In genomic region chr22:30260682-30261081, GRCh38 we compare ENCODE assay signal across 17 cellular contexts. TPM values are rescaled to one million over a fixed set of nuclear protein-coding genes. Genes with fewer than 3 reads are reported as not detected.
DNase-seq lines count a peak whose midpoint lies in the region; ATAC-seq lines count a peak whose summit lies in the region.
"Had no signal": no experiment of that assay in that cellular context is flagged by ENCODE, and none has a peak within 500 bp of the region (broad histone marks: within the 10 kb centered on the region; RNA-seq: fewer than 3 reads in every experiment).

No MANE protein-coding gene starts in this region.

- no peak overlapping the region for H3K4me3 Mint-ChIP-seq in T-helper 2 cell treated with Interferon-gamma antibody and Interleukin-4, amounts not matched to agents 5 μg/mL and 100 μg/mL, for 36 hours
- no peak overlapping the region for H3K4me3 Mint-ChIP-seq in stimulated activated naive CD8-positive, alpha-beta T cell treated with anti-CD3 and anti-CD28 coated beads, Interleukin-15, Interleukin-2, amounts not matched to agents 100 ng/mL and 50 ng/mL, for 24 hours
- no peak overlapping the region for H3K4me3 Mint-ChIP-seq in stimulated activated naive CD8-positive, alpha-beta T cell treated with anti-CD3 and anti-CD28 coated beads, Interleukin-15, amount 100 ng/mL, for 72 hours
- H3K4me3 Mint-ChIP-seq in activated T-helper 17 cell treated with anti-CD3 and anti-CD28 coated beads, Interleukin-2, amount 50 U/mL, for 72 hours, result no peak overlapping the region
- no peak overlapping the region for H3K4me3 Mint-ChIP-seq in stimulated activated effector memory CD8-positive, alpha-beta T cell treated with anti-CD3 and anti-CD28 coated beads, Interleukin-12 subunit alpha, Interleukin-12 subunit beta, amount 100 ng/mL, for 72 hours
- no peak overlapping the region for H3K4me3 Mint-ChIP-seq in T-helper 17 cell
- H3K4me3 Mint-ChIP-seq: CD4-positive, alpha-beta T cell; H9 had no signal

- H3K4me1 Mint-ChIP-seq in T-helper 2 cell treated with Interferon-gamma antibody and Interleukin-4, amounts not matched to agents 5 μg/mL and 100 μg/mL, for 36 hours (ENCODE audit: low read depth), result peaks cover 44% of the 10 kb centered on the region
- H3K4me1 Mint-ChIP-seq in stimulated activated naive CD8-positive, alpha-beta T cell treated with anti-CD3 and anti-CD28 coated beads, Interleukin-15, Interleukin-2, amounts not matched to agents 100 ng/mL and 50 ng/mL, for 24 hours (ENCODE audit: low read depth), result peaks cover 31% of the 10 kb centered on the region
- H3K4me1 Mint-ChIP-seq in stimulated activated naive CD8-positive, alpha-beta T cell treated with anti-CD3 and anti-CD28 coated beads, Interleukin-15, amount 100 ng/mL, for 72 hours, result peaks cover 75% of the 10 kb centered on the region
- H3K4me1 Mint-ChIP-seq in activated T-helper 17 cell treated with anti-CD3 and anti-CD28 coated beads, Interleukin-2, amount 50 U/mL, for 72 hours, result peaks cover 22% of the 10 kb centered on the region
- H3K4me1 Mint-ChIP-seq in stimulated activated effector memory CD8-positive, alpha-beta T cell treated with anti-CD3 and anti-CD28 coated beads, Interleukin-12 subunit alpha, Interleukin-12 subunit beta, amount 100 ng/mL, for 72 hours, result peaks cover 45% of the 10 kb centered on the region
- H3K4me1 Mint-ChIP-seq in T-helper 17 cell, result peaks cover 39% of the 10 kb centered on the region

- no peaks in the 10 kb centered on the region for H3K27me3 Mint-ChIP-seq in T-helper 2 cell treated with Interferon-gamma antibody and Interleukin-4, amounts not matched to agents 5 μg/mL and 100 μg/mL, for 36 hours (ENCODE audit: low read depth)
- H3K27me3 Mint-ChIP-seq in stimulated activated naive CD8-positive, alpha-beta T cell treated with anti-CD3 and anti-CD28 coated beads, Interleukin-15, Interleukin-2, amounts not matched to agents 100 ng/mL and 50 ng/mL, for 24 hours, result no peaks in the 10 kb centered on the region
- peaks cover 8% of the 10 kb centered on the region for H3K27me3 Mint-ChIP-seq in stimulated activated naive CD8-positive, alpha-beta T cell treated with anti-CD3 and anti-CD28 coated beads, Interleukin-15, amount 100 ng/mL, for 72 hours
- H3K27me3 Mint-ChIP-seq in activated T-helper 17 cell treated with anti-CD3 and anti-CD28 coated beads, Interleukin-2, amount 50 U/mL, for 72 hours, result no peaks in the 10 kb centered on the region
- H3K27me3 Mint-ChIP-seq in T-helper 17 cell, result no peaks in the 10 kb centered on the region
- H3K27me3 Mint-ChIP-seq: CD4-positive, alpha-beta T cell had no signal

- H3K9me3 ChIP-seq in T-helper 17 cell (ENCODE audit: control insufficient read depth, low read length, poor library complexity, severe bottlenecking), result no peaks in the 10 kb centered on the region
- H3K9me3 ChIP-seq: BLaER1 treated with 17β-estradiol and CSF1 and Interleukin-3, amounts not matched to agents 10 nM and 100 nM had no signal

- DNase-seq in T-helper 2 cell treated with Interferon-gamma antibody and Interleukin-4, amounts not matched to agents 5 μg/mL and 100 μg/mL, for 36 hours (ENCODE audit: low spot score), result no peak
- DNase-seq in T-helper 2 cell (no peak), T-helper 17 cell (no peak), dedifferentiated amniotic fluid mesenchymal stem cell (ENCODE audit: extremely low spot score) (no peak)
- no peak for DNase-seq in stimulated activated naive CD8-positive, alpha-beta T cell treated with anti-CD3 and anti-CD28 coated beads, Interleukin-15, amount 100 ng/mL, for 72 hours
- no peak for DNase-seq in stimulated activated effector memory CD8-positive, alpha-beta T cell treated with anti-CD3 and anti-CD28 coated beads, Interleukin-12 subunit alpha, Interleukin-12 subunit beta, amount 100 ng/mL, for 72 hours (ENCODE audit: low spot score in 2 of 2)
- DNase-seq: ACHN; Calu3; CD4-positive, alpha-beta T cell; DMS 273 treated with DMSO at 0.1 percent for 48 hours; GOT3; H9 had no signal

- peak overlapping the region; percentile 42 for H3K27ac Mint-ChIP-seq in T-helper 2 cell treated with Interferon-gamma antibody and Interleukin-4, amounts not matched to agents 5 μg/mL and 100 μg/mL, for 36 hours
- peak overlapping the region; percentile 61 for H3K27ac Mint-ChIP-seq in stimulated activated naive CD8-positive, alpha-beta T cell treated with anti-CD3 and anti-CD28 coated beads, Interleukin-15, Interleukin-2, amounts not matched to agents 100 ng/mL and 50 ng/mL, for 24 hours
- no peak overlapping the region for H3K27ac Mint-ChIP-seq in stimulated activated naive CD8-positive, alpha-beta T cell treated with anti-CD3 and anti-CD28 coated beads, Interleukin-15, amount 100 ng/mL, for 72 hours
- H3K27ac Mint-ChIP-seq in activated T-helper 17 cell treated with anti-CD3 and anti-CD28 coated beads, Interleukin-2, amount 50 U/mL, for 72 hours, result peak overlapping the region; percentile 2
- H3K27ac Mint-ChIP-seq in stimulated activated effector memory CD8-positive, alpha-beta T cell treated with anti-CD3 and anti-CD28 coated beads, Interleukin-12 subunit alpha, Interleukin-12 subunit beta, amount 100 ng/mL, for 72 hours, result peak overlapping the region; percentile 23
- no peak overlapping the region for H3K27ac Mint-ChIP-seq in T-helper 17 cell
- H3K27ac Mint-ChIP-seq: CD4-positive, alpha-beta T cell had no signal

- no peaks in the 10 kb centered on the region for H3K9me3 Mint-ChIP-seq in T-helper 2 cell treated with Interferon-gamma antibody and Interleukin-4, amounts not matched to agents 5 μg/mL and 100 μg/mL, for 36 hours
- no peaks in the 10 kb centered on the region for H3K9me3 Mint-ChIP-seq in stimulated activated naive CD8-positive, alpha-beta T cell treated with anti-CD3 and anti-CD28 coated beads, Interleukin-15, Interleukin-2, amounts not matched to agents 100 ng/mL and 50 ng/mL, for 24 hours
- no peaks in the 10 kb centered on the region for H3K9me3 Mint-ChIP-seq in stimulated activated naive CD8-positive, alpha-beta T cell treated with anti-CD3 and anti-CD28 coated beads, Interleukin-15, amount 100 ng/mL, for 72 hours
- no peaks in the 10 kb centered on the region for H3K9me3 Mint-ChIP-seq in activated T-helper 17 cell treated with anti-CD3 and anti-CD28 coated beads, Interleukin-2, amount 50 U/mL, for 72 hours
- H3K9me3 Mint-ChIP-seq in stimulated activated effector memory CD8-positive, alpha-beta T cell treated with anti-CD3 and anti-CD28 coated beads, Interleukin-12 subunit alpha, Interleukin-12 subunit beta, amount 100 ng/mL, for 72 hours, result no peaks in the 10 kb centered on the region
- H3K9me3 Mint-ChIP-seq: CD4-positive, alpha-beta T cell; H9 had no signal

- H3K36me3 Mint-ChIP-seq in T-helper 2 cell treated with Interferon-gamma antibody and Interleukin-4, amounts not matched to agents 5 μg/mL and 100 μg/mL, for 36 hours (ENCODE audit: low read depth), result peaks cover 42% of the 10 kb centered on the region
- H3K36me3 Mint-ChIP-seq in stimulated activated naive CD8-positive, alpha-beta T cell treated with anti-CD3 and anti-CD28 coated beads, Interleukin-15, Interleukin-2, amounts not matched to agents 100 ng/mL and 50 ng/mL, for 24 hours (ENCODE audit: low read depth), result peaks cover 21% of the 10 kb centered on the region
- peaks cover 39% of the 10 kb centered on the region for H3K36me3 Mint-ChIP-seq in activated T-helper 17 cell treated with anti-CD3 and anti-CD28 coated beads, Interleukin-2, amount 50 U/mL, for 72 hours (ENCODE audit: low read depth)
- H3K36me3 Mint-ChIP-seq in stimulated activated effector memory CD8-positive, alpha-beta T cell treated with anti-CD3 and anti-CD28 coated beads, Interleukin-12 subunit alpha, Interleukin-12 subunit beta, amount 100 ng/mL, for 72 hours, result peaks cover 41% of the 10 kb centered on the region
- no peaks in the 10 kb centered on the region for H3K36me3 Mint-ChIP-seq in T-helper 17 cell (ENCODE audit: low read depth)

- ATAC-seq in stimulated activated naive CD8-positive, alpha-beta T cell treated with anti-CD3 and anti-CD28 coated beads, Interleukin-15, amount 100 ng/mL, for 72 hours, result no peak
- ATAC-seq in activated T-helper 17 cell treated with anti-CD3 and anti-CD28 coated beads, Interleukin-2, amount 50 U/mL, for 72 hours (replicated peaks), result no peak
- no peak for ATAC-seq in stimulated activated effector memory CD8-positive, alpha-beta T cell treated with anti-CD3 and anti-CD28 coated beads, Interleukin-12 subunit alpha, Interleukin-12 subunit beta, amount 100 ng/mL, for 72 hours
- ATAC-seq in T-helper 17 cell, result no peak
- ATAC-seq: GM12878 had no signal

RNA-seq across cellular contexts. Expression of gene OSM, which starts 6.0 kb away (rescaled TPM):
- total RNA-seq in activated T-helper 17 cell treated with anti-CD3 and anti-CD28 coated beads, Interleukin-2, amount 50 U/mL, for 72 hours, result 10 to 100 TPM; 41.1 to 88.6 TPM
- total RNA-seq in T-helper 17 cell, result 10 to 100 TPM; 29.1 to 35.2 TPM
- total RNA-seq: Calu3, G401, H9 had no signal

RNA-seq across cellular contexts. Expression of gene LIF, which starts 14.1 kb away (rescaled TPM):
- 100 to 1,000 TPM; 175 to 300 TPM for total RNA-seq in activated T-helper 17 cell treated with anti-CD3 and anti-CD28 coated beads, Interleukin-2, amount 50 U/mL, for 72 hours
- total RNA-seq in T-helper 17 cell, result 1 to 10 TPM; 1.8 to 5.3 TPM

RNA-seq across cellular contexts. Expression of gene CASTOR1, which starts 28.6 kb away (rescaled TPM):
- 1 to 10 TPM; 4.6 to 4.8 TPM for total RNA-seq in activated T-helper 17 cell treated with anti-CD3 and anti-CD28 coated beads, Interleukin-2, amount 50 U/mL, for 72 hours
- total RNA-seq in T-helper 17 cell, result 10 to 100 TPM; 10.6 to 12.4 TPM

Comparison
In these comparisons a context has a peak if more than half of its experiments do, and no peak if none do; other contexts are left out.
1. H3K27ac Mint-ChIP-seq: peak in T-helper 2 cell treated with Interferon-gamma antibody and Interleukin-4, amounts not matched to agents 5 μg/mL and 100 μg/mL, for 36 hours (single experiment), stimulated activated naive CD8-positive, alpha-beta T cell treated with anti-CD3 and anti-CD28 coated beads, Interleukin-15, Interleukin-2, amounts not matched to agents 100 ng/mL and 50 ng/mL, for 24 hours (single experiment), activated T-helper 17 cell treated with anti-CD3 and anti-CD28 coated beads, Interleukin-2, amount 50 U/mL, for 72 hours (single experiment) and stimulated activated effector memory CD8-positive, alpha-beta T cell treated with anti-CD3 and anti-CD28 coated beads, Interleukin-12 subunit alpha, Interleukin-12 subunit beta, amount 100 ng/mL, for 72 hours (single experiment); none in stimulated activated naive CD8-positive, alpha-beta T cell treated with anti-CD3 and anti-CD28 coated beads, Interleukin-15, amount 100 ng/mL, for 72 hours (0 of 2) and T-helper 17 cell (single experiment).
2. RNA of gene LIF, which starts 14.1 kb away (total RNA-seq): 175 to 300 TPM in activated T-helper 17 cell treated with anti-CD3 and anti-CD28 coated beads, Interleukin-2, amount 50 U/mL, for 72 hours; 1.8 to 5.3 TPM in T-helper 17 cell; every median in the first group is over 10 times any median in the second.